Comparison of ENCODE assay signal across 8 cellular contexts in the genomic region with DNA sequence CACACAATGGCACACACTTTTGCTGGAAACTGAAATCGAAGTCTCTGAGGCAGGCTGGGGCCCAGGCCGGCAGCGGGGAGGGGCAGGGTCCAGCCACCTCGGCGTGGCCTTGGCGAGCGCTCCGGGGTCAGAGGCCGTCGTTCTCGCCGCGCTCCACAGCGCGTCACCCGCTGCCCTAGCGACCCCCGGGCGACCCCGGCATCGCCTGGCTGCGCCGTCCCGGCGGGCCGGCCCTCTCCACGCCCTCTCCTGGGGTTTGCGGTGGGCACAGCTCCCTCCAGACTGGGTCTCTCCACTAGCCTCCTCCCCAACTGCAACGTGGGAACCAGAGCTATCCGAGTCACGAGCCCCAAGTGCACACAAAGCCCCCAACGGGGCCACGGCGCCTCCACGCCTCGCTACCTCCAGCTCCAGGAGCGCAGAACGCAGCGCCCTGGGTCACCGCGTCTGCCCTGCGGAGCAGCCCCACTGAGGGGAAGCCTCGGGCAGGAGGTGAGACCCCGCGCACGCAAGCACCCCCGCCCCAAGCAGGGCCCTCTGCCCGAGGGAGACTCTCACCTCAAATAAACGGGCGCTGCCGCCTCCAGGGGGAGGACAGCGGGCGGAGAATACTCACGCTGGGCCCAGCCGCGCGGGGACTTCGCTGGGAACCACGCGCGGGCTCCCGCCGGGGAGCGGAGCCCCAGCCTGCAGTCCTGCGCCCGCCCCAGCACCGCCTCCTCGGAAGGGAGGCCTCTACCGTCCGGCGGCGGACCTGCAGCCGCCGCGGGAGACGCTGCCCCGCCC.
A peak's percentile ranks its signal among the peaks of the same experiment; 100 is the strongest.
DNase-seq lines count a peak whose midpoint lies in the region; ATAC-seq and TF ChIP-seq lines count a peak whose summit lies in the region.

No MANE protein-coding gene starts in this region.

- peak overlapping the region; percentile 81 to 95 (median 90) for H3K4me3 Mint-ChIP-seq in naive B cell

- TF ChIP-seq POLR2A in esophagus squamous epithelium (IDR thresholded peaks at IDR 0.05) = peak in 1 of 4 donors; percentile 22

- H3K36me3 Mint-ChIP-seq in naive B cell = peaks cover 0 to 8% of the 10 kb centered on the region in 2 donors

- ATAC-seq in GM19351 (IDR thresholded peaks at IDR 0.05; ENCODE audit: unreplicated experiment) (peak; percentile 98), HG03457 (IDR thresholded peaks at IDR 0.05; ENCODE audit: unreplicated experiment) (peak; percentile 99), naive B cell (ENCODE audit: low read depth in 2 of 2) (peak; percentile 94 to 95)

- H3K36me3 ChIP-seq in esophagus squamous epithelium = no peaks in the 10 kb centered on the region

- peak overlapping the region in 2 of 6 donors; percentile 47 to 55 for H3K27ac Mint-ChIP-seq in naive B cell

- peaks cover 5 to 24% (median 11%) of the 10 kb centered on the region in 3 donors for H3K4me1 ChIP-seq in esophagus squamous epithelium

- H3K9me3 Mint-ChIP-seq in naive B cell = peaks cover 0 to 4% (median 0%) of the 10 kb centered on the region in 7 donors

- H3K4me3 ChIP-seq in esophagus squamous epithelium = peak overlapping the region; percentile 48 to 77 (median 67)

- intact Hi-C loops in esophagus squamous epithelium (cut with DNase I) = no loop called here

- H3K9me3 ChIP-seq in esophagus squamous epithelium = no peaks in the 10 kb centered on the region

- 0% methylated on average over 1 of the region's 77 CpGs; no CpG with 5 or more reads in 1 of the 2 donors for WGBS in esophagus squamous epithelium, 2 donors

- peaks cover 37 to 68% (median 40%) of the 10 kb centered on the region in 3 donors for H3K27me3 Mint-ChIP-seq in naive B cell

- H3K27me3 ChIP-seq in esophagus squamous epithelium = peaks cover 0 to 32% (median 0%) of the 10 kb centered on the region in 4 donors

- peaks cover 8 to 17% (median 11%) of the 10 kb centered on the region in 3 donors for H3K4me1 Mint-ChIP-seq in naive B cell

- TF ChIP-seq CTCF in esophagus squamous epithelium (IDR thresholded peaks at IDR 0.05) = peak; percentile 36 to 85 (median 55)

- peak overlapping the region in 3 of 4 donors; percentile 31 to 57 (median 53) for H3K27ac ChIP-seq in esophagus squamous epithelium

- DNase-seq in C1 segment of cervical spinal cord (lab: John Stamatoyannopoulos, UW) = peak in 12 of 14 donors; percentile 20 to 86 (median 71)
- DNase-seq in NOMO-1 treated with dmso at 0.1 percent for 144 hours (lab: John Stamatoyannopoulos, UW; ENCODE audit: unreplicated experiment) = peak; percentile 68
- peak; percentile 55 for DNase-seq in activated T-cell treated with anti-CD3 and anti-CD28 coated beads for 4 hours
- DNase-seq in esophagus squamous epithelium (lab: John Stamatoyannopoulos, UW) = no peak
- peak; percentile 65 for DNase-seq in naive B cell
- peak; percentile 57 to 61 for DNase-seq in stimulated activated CD8-positive, alpha-beta memory T cell treated with anti-CD3 and anti-CD28 coated beads, Interleukin-7, amount 100 ng/mL, for 48 hours (ENCODE audit: extremely low read depth in 1 of 2, low read depth in 1 of 2)
